8 cellular contexts compared by ENCODE assay signal in genomic region chr7:56092789-56093531, GRCh38. TPM values are rescaled to one million over a fixed set of nuclear protein-coding genes. Genes with fewer than 3 reads are reported as not detected.
A peak's percentile ranks its signal among the peaks of the same experiment; 100 is the strongest.
DNase-seq lines count a peak whose midpoint lies in the region; ATAC-seq and TF ChIP-seq lines count a peak whose summit lies in the region.

Gene PHKG1, minus strand, starts transcription at chr7:56092952. Its CDS starts 4,011 bp downstream, at chr7:56088941.

- DNase-seq in GM13977 (ENCODE audit: low spot score), result no peak
- no peak for DNase-seq in Panc1 (ENCODE audit: low read depth, low spot score)
- peak; percentile 49 for DNase-seq in epithelial cell of esophagus (ENCODE audit: low read depth)
- no peak for DNase-seq in CD4-positive, alpha-beta T cell
- no peak for DNase-seq in activated CD4-positive, alpha-beta memory T cell treated with anti-CD3 and anti-CD28 coated beads for 36 hours
- no peak for DNase-seq in activated T-cell treated with anti-CD3 and anti-CD28 coated beads, Interleukin-2, amount 50 U/mL, for 1 hour
- DNase-seq in mesenteric fat pad (ENCODE audit: low spot score), result no peak

- H3K27ac ChIP-seq in Panc1 (ENCODE audit: low read length), result peak within 1 kb of the TSS; percentile 29; the same call in 1 of the 2 replicates
- peak within 1 kb of the TSS; percentile 75 for H3K27ac ChIP-seq in muscle layer of colon (ENCODE audit: low read depth, low read length)
- no peak within 1 kb of the TSS for H3K27ac ChIP-seq in CD4-positive, alpha-beta T cell (ENCODE audit: low read depth, low read length)

- H3K36me3 Mint-ChIP-seq in CD4-positive, alpha-beta T cell (ENCODE audit: low read depth), result peaks cover 16% of the 10 kb centered on the region
- peaks cover 4% of the 10 kb centered on the region for H3K36me3 Mint-ChIP-seq in activated CD4-positive, alpha-beta memory T cell treated with anti-CD3 and anti-CD28 coated beads for 36 hours

- H3K4me1 Mint-ChIP-seq in CD4-positive, alpha-beta T cell (ENCODE audit: low read depth), result no peaks in the 10 kb centered on the region
- H3K4me1 Mint-ChIP-seq in activated CD4-positive, alpha-beta memory T cell treated with anti-CD3 and anti-CD28 coated beads for 36 hours (ENCODE audit: low read depth), result no peaks in the 10 kb centered on the region

- no peaks in the 10 kb centered on the region for H3K9me3 ChIP-seq in Panc1 (ENCODE audit: control insufficient read depth, insufficient read depth, low read depth, low read length)
- no peaks in the 10 kb centered on the region for H3K9me3 ChIP-seq in muscle layer of colon (ENCODE audit: low read length)
- H3K9me3 ChIP-seq in CD4-positive, alpha-beta T cell (ENCODE audit: control insufficient read depth, low read length), result no peaks in the 10 kb centered on the region

- H3K4me1 ChIP-seq in Panc1 (ENCODE audit: control insufficient read depth, insufficient read depth, low read length), result peaks cover 12% of the 10 kb centered on the region; the same call in 1 of the 2 replicates
- H3K4me1 ChIP-seq in muscle layer of colon (ENCODE audit: insufficient read depth, low read length), result peaks cover 29% of the 10 kb centered on the region

- in situ Hi-C loops in GM13977 (cut with MboI; ENCODE audit: low pct_unique_long_range_greater_than_20kb, low sequenced_read_pairs, unreplicated experiment) (loop anchor here (25.0 kb wide), 1 partner anchor 456 kb away; no protein-coding TSS in a partner anchor), Panc1 (cut with HindIII; ENCODE audit: low pct_unique_long_range_greater_than_20kb, low sequenced_read_pairs) (no loop called here)

- no peak within 1 kb of the TSS for H3K4me3 Mint-ChIP-seq in CD4-positive, alpha-beta T cell
- H3K4me3 Mint-ChIP-seq in activated CD4-positive, alpha-beta memory T cell treated with anti-CD3 and anti-CD28 coated beads for 36 hours, result no peak within 1 kb of the TSS

- TF ChIP-seq CTCF in GM13977 (IDR thresholded peaks at IDR 0.05; ENCODE audit: extremely low read depth, insufficient read depth, missing control alignments), result peak; percentile 24
- no peak; the same call in 1 of the 2 replicates for TF ChIP-seq CTCF in Panc1 (IDR thresholded peaks at IDR 0.05)
- peak; percentile 44 for TF ChIP-seq CTCF in epithelial cell of esophagus (IDR thresholded peaks at IDR 0.05; ENCODE audit: insufficient read depth, low read depth, low read length, missing control alignments)
- TF ChIP-seq CTCF in CD4-positive, alpha-beta T cell (IDR thresholded peaks at IDR 0.05), result no peak

- BruUV-seq in Panc1 (replicated peaks; lab: Mats Ljungman, UMichigan), result no TSS peak

- POLR2A ChIA-PET in Panc1 (lab: Charles Lee), result interaction anchor here (0.5 to 0.6 kb wide), 2 partner anchors 39 to 87 kb away, joined by 3 to 6 read pairs; no protein-coding TSS in a partner anchor
- POLR2A ChIA-PET in CD4-positive, alpha-beta T cell (lab: Charles Lee), result interaction anchor here (1.4 kb wide), 1 partner anchor 13 kb away, joined by 6 read pairs; the partner anchor contains the start of gene CHCHD2
- POLR2A ChIA-PET in activated CD4-positive, alpha-beta memory T cell treated with anti-CD3 and anti-CD28 coated beads for 36 hours (lab: Charles Lee), result interaction anchor here (1.3 kb wide), 1 partner anchor 9 kb away, joined by 8 read pairs; no protein-coding TSS in a partner anchor

- no peaks in the 10 kb centered on the region for H3K9me3 Mint-ChIP-seq in CD4-positive, alpha-beta T cell
- no peaks in the 10 kb centered on the region for H3K9me3 Mint-ChIP-seq in activated CD4-positive, alpha-beta memory T cell treated with anti-CD3 and anti-CD28 coated beads for 36 hours

- intact Hi-C loops in Panc1 (cut with micrococcal nuclease; ENCODE audit: unreplicated experiment), result no loop called here
- intact Hi-C loops in CD4-positive, alpha-beta T cell (cut with DNase I, micrococcal nuclease), result no loop called here
- intact Hi-C loops in activated CD4-positive, alpha-beta memory T cell treated with anti-CD3 and anti-CD28 coated beads for 36 hours (cut with micrococcal nuclease), result no loop called here

- ATAC-seq in Panc1, result peak; percentile 92
- no peak for ATAC-seq in CD4-positive, alpha-beta T cell (ENCODE audit: poor library complexity)

- H3K4me3 ChIP-seq in Panc1 (ENCODE audit: low read depth in 2 of 2, low read length in 2 of 2), result no peak within 1 kb of the TSS
- H3K4me3 ChIP-seq in epithelial cell of esophagus (ENCODE audit: low read length), result no peak within 1 kb of the TSS
- H3K4me3 ChIP-seq in muscle layer of colon (ENCODE audit: low read depth in 1 of 2, low read length in 2 of 2), result peak within 1 kb of the TSS in 1 of 2 donors; percentile 60

- H3K27ac Mint-ChIP-seq in CD4-positive, alpha-beta T cell, result no peak within 1 kb of the TSS
- no peak within 1 kb of the TSS for H3K27ac Mint-ChIP-seq in activated CD4-positive, alpha-beta memory T cell treated with anti-CD3 and anti-CD28 coated beads for 36 hours

- no peaks in the 10 kb centered on the region for H3K27me3 ChIP-seq in Panc1 (ENCODE audit: control insufficient read depth, insufficient read depth, low read length)
- no peaks in the 10 kb centered on the region for H3K27me3 ChIP-seq in muscle layer of colon (ENCODE audit: control insufficient read depth in 1 of 2, insufficient read depth in 2 of 2, low read length in 2 of 2)
- H3K27me3 ChIP-seq in CD4-positive, alpha-beta T cell (ENCODE audit: control insufficient read depth, insufficient read depth, low read length), result no peaks in the 10 kb centered on the region

- no peak within 1 kb of the TSS for H3K9ac ChIP-seq in muscle layer of colon (ENCODE audit: low read length)

- CTCF ChIA-PET in Panc1 (lab: Charles Lee), result interaction anchor here (0.5 to 1.2 kb wide), 4 partner anchors 13 to 35 kb away, joined by 3 to 5 read pairs (median 4); partner anchors contain the start of gene CHCHD2
- CTCF ChIA-PET in CD4-positive, alpha-beta T cell (lab: Charles Lee), result no interaction called here
- CTCF ChIA-PET in activated CD4-positive, alpha-beta memory T cell treated with anti-CD3 and anti-CD28 coated beads for 36 hours (lab: Charles Lee), result interaction anchor here (2.5 kb wide), 1 partner anchor 19 kb away, joined by 9 read pairs; no protein-coding TSS in a partner anchor

- no peaks in the 10 kb centered on the region for H3K27me3 Mint-ChIP-seq in CD4-positive, alpha-beta T cell
- H3K27me3 Mint-ChIP-seq in activated CD4-positive, alpha-beta memory T cell treated with anti-CD3 and anti-CD28 coated beads for 36 hours, result no peaks in the 10 kb centered on the region

- no peaks in the 10 kb centered on the region for H3K36me3 ChIP-seq in Panc1 (ENCODE audit: control insufficient read depth, insufficient read depth, low read length)
- peaks cover 4% of the 10 kb centered on the region for H3K36me3 ChIP-seq in muscle layer of colon (ENCODE audit: insufficient read depth, low read length)

RNA-seq across cellular contexts. Expression of gene PHKG1, which starts in this region (rescaled TPM):
- 0.67 TPM for total RNA-seq in Panc1 (2021; ENCODE audit: unreplicated experiment)
- polyA plus RNA-seq in Panc1 (2012; ENCODE audit: insufficient read length), result 1.3 TPM
- 10 to 100 TPM in 1 of 2 experiments, 1 to 10 TPM in 1; 9.7 to 11.5 TPM for total RNA-seq in CD4-positive, alpha-beta T cell
- 1 to 10 TPM; 2.4 to 3.0 TPM for total RNA-seq in activated CD4-positive, alpha-beta memory T cell treated with anti-CD3 and anti-CD28 coated beads for 36 hours
- total RNA-seq in mesenteric fat pad, result 2.8 TPM

Comparison
In these comparisons a context has a peak if more than half of its experiments do, and no peak if none do; other contexts are left out.
1. CTCF ChIP-seq: peak in GM13977 (single experiment) and epithelial cell of esophagus (single experiment); none in Panc1 (single experiment) and CD4-positive, alpha-beta T cell (single experiment).